ENCODE assay signal across 1 cellular context in the genomic region with DNA sequence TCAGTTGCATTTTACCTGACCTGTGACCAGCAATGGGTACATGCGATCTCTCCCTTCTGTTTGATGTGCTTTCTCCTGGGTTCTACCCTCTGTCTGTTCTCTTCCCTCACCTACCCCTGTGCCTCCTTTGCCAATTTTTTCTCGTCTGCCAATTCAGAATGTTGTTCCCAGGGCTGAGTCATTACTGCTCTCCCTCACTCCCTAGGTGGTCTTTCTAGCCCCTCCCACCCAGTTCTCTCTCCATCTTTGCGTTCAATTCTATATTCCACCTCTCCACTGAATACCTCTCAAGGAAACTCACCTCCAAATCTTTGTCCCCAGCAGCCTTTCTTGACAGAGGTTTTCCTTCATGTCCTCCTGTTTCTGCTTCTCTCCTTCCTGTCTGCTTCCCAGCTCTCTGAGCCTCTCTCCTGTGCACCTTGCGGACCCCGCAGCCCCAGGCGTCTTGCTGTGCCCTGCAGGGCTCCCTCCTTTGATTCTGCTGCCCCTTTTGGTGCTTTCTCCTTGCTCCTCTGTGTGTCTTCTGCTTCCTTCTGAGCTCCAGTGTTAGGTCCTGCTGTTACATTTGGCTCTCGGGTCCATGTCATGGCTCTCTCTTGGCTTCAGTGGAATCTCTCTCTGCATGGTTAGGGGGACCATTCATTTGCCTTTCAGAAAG.
TF ChIP-seq lines count a peak whose summit lies in the region.

No MANE protein-coding gene starts in this region.

TF ChIP-seq in IMR-90, 13 proteins besides CTCF, POLR2A, EP300 and RAD21 (continued from another document):
- TF ChIP-seq, protein P1, sequence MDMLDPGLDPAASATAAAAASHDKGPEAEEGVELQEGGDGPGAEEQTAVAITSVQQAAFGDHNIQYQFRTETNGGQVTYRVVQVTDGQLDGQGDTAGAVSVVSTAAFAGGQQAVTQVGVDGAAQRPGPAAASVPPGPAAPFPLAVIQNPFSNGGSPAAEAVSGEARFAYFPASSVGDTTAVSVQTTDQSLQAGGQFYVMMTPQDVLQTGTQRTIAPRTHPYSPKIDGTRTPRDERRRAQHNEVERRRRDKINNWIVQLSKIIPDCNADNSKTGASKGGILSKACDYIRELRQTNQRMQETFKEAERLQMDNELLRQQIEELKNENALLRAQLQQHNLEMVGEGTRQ (IDR thresholded peaks at IDR 0.05; ENCODE audit: low read depth, low read length) = no peak
- no peak for TF ChIP-seq RCOR1 (IDR thresholded peaks at IDR 0.05; ENCODE audit: insufficient replicate concordance, low read length)
